28 cellular contexts compared by ENCODE assay signal in genomic region chr20:11278461-11278860, GRCh38.
"Had no signal": no experiment of that assay in that cellular context is flagged by ENCODE, and none has a peak within 500 bp of the region (broad histone marks: within the 10 kb centered on the region; RNA-seq: fewer than 3 reads in every experiment).

No MANE protein-coding gene starts in this region.

- H3K4me3 Mint-ChIP-seq: stimulated activated effector memory CD8-positive, alpha-beta T cell treated with anti-CD3 and anti-CD28 coated beads, Interleukin-12 subunit alpha, Interleukin-12 subunit beta, amount 100 ng/mL, for 72 hours; stimulated activated memory B cell treated with anti-CD40 and anti-IgM and Interleukin-4, amounts not matched to agents 10 μg/mL and 1 μg/mL and 100 μg/mL, for 72 hours; stimulated activated naive B cell treated with anti-CD40 and anti-IgM and Interleukin-4, amounts not matched to agents 10 μg/mL and 1 μg/mL and 100 μg/mL, for 72 hours; stimulated activated naive CD8-positive, alpha-beta T cell treated with anti-CD3 and anti-CD28 coated beads, Interleukin-15, amount 100 ng/mL, for 72 hours; stimulated activated naive CD8-positive, alpha-beta T cell treated with anti-CD3 and anti-CD28 coated beads, Interleukin-15, Interleukin-2, amounts not matched to agents 100 ng/mL and 50 ng/mL, for 24 hours; type B pancreatic cell had no signal

- H3K4me1 Mint-ChIP-seq: stimulated activated effector memory CD8-positive, alpha-beta T cell treated with anti-CD3 and anti-CD28 coated beads, Interleukin-12 subunit alpha, Interleukin-12 subunit beta, amount 100 ng/mL, for 72 hours; stimulated activated memory B cell treated with anti-CD40 and anti-IgM and Interleukin-4, amounts not matched to agents 10 μg/mL and 1 μg/mL and 100 μg/mL, for 72 hours; stimulated activated naive B cell treated with anti-CD40 and anti-IgM and Interleukin-4, amounts not matched to agents 10 μg/mL and 1 μg/mL and 100 μg/mL, for 72 hours; stimulated activated naive CD8-positive, alpha-beta T cell treated with anti-CD3 and anti-CD28 coated beads, Interleukin-15, amount 100 ng/mL, for 72 hours had no signal

- H3K4me1 ChIP-seq: testis, thyroid gland, upper lobe of right lung, uterus had no signal

- H3K36me3 ChIP-seq: stomach, suprapubic skin, thoracic aorta, thyroid gland, tibial artery, tibial nerve, transverse colon, upper lobe of left lung, upper lobe of right lung, uterus, vagina had no signal

- ATAC-seq: stimulated activated effector memory CD8-positive, alpha-beta T cell treated with anti-CD3 and anti-CD28 coated beads, Interleukin-12 subunit alpha, Interleukin-12 subunit beta, amount 100 ng/mL, for 72 hours; stimulated activated memory B cell treated with anti-CD40 and anti-IgM and Interleukin-4, amounts not matched to agents 10 μg/mL and 1 μg/mL and 100 μg/mL, for 72 hours; stimulated activated naive B cell treated with anti-CD40 and anti-IgM and Interleukin-4, amounts not matched to agents 10 μg/mL and 1 μg/mL and 100 μg/mL, for 72 hours; stimulated activated naive CD8-positive, alpha-beta T cell treated with anti-CD3 and anti-CD28 coated beads, Interleukin-15, amount 100 ng/mL, for 72 hours; stimulated activated naive CD8-positive, alpha-beta T cell treated with anti-CD3 and anti-CD28 coated beads, Interleukin-15, Interleukin-2, amounts not matched to agents 100 U/mL and 50 U/mL, for 24 hours; upper lobe of right lung had no signal

- H3K27me3 Mint-ChIP-seq: stimulated activated memory B cell treated with anti-CD40 and anti-IgM and Interleukin-4, amounts not matched to agents 10 μg/mL and 1 μg/mL and 100 μg/mL, for 72 hours; stimulated activated naive CD8-positive, alpha-beta T cell treated with anti-CD3 and anti-CD28 coated beads, Interleukin-15, Interleukin-2, amounts not matched to agents 100 ng/mL and 50 ng/mL, for 24 hours had no signal

- FAIRE-seq: urothelium cell line had no signal

- H3K9me3 ChIP-seq: stomach, suprapubic skin, testis, thoracic aorta, thyroid gland, tibial artery, tibial nerve, transverse colon, upper lobe of left lung, upper lobe of right lung, uterus, vagina had no signal

- H3K4me3 ChIP-seq: stomach, suprapubic skin, testis, thoracic aorta, thyroid gland, tibial artery, tibial nerve, transverse colon, upper lobe of left lung, upper lobe of right lung, uterus, vagina had no signal

- DNase-seq: stimulated activated CD4-positive, alpha-beta T cell treated with anti-CD3 and anti-CD28 coated beads, Interleukin-2, amount 100 ng/mL, for 48 hours; stimulated activated CD4-positive, alpha-beta T cell treated with anti-CD3 and anti-CD28 coated beads, Interleukin-4, amount 100 ng/mL, for 1 hour; stimulated activated CD4-positive, alpha-beta T cell treated with anti-CD3 and anti-CD28 coated beads, Interleukin-4, amount 100 ng/mL, for 24 hours; stimulated activated CD4-positive, alpha-beta T cell treated with anti-CD3 and anti-CD28 coated beads, Interleukin-4, amount 100 ng/mL, for 4 hours; stimulated activated CD8-positive, alpha-beta memory T cell treated with anti-CD3 and anti-CD28 coated beads, Interleukin-4, amount 100 ng/mL, for 48 hours; stimulated activated naive B cell treated with anti-CD40 and anti-IgM and Interleukin-4, amounts not matched to agents 10 μg/mL and 1 μg/mL and 100 μg/mL, for 72 hours; stimulated activated naive CD4-positive, alpha-beta T cell; stimulated activated naive CD4-positive, alpha-beta T cell treated with Interleukin-2 at 50 U/mL for 16 hours; stimulated activated naive CD8-positive, alpha-beta T cell treated with anti-CD3 and anti-CD28 coated beads, Interleukin-15, amount 100 ng/mL, for 72 hours; stimulated activated naive CD8-positive, alpha-beta T cell treated with anti-CD3 and anti-CD28 coated beads, Interleukin-15, Interleukin-2, amounts not matched to agents 100 U/mL and 50 U/mL, for 24 hours; stomach; substantia nigra; testis; thyroid gland; tibial artery; transverse colon; upper lobe of left lung; upper lobe of right lung; uterus had no signal

- H3K27ac ChIP-seq: stomach, suprapubic skin, testis, thoracic aorta, thyroid gland, tibial artery, tibial nerve, transverse colon, upper lobe of left lung, upper lobe of right lung, uterus, vagina had no signal

- H3K36me3 Mint-ChIP-seq: stimulated activated effector memory CD8-positive, alpha-beta T cell treated with anti-CD3 and anti-CD28 coated beads, Interleukin-12 subunit alpha, Interleukin-12 subunit beta, amount 100 ng/mL, for 72 hours; stimulated activated memory B cell treated with anti-CD40 and anti-IgM and Interleukin-4, amounts not matched to agents 10 μg/mL and 1 μg/mL and 100 μg/mL, for 72 hours; stimulated activated naive B cell treated with anti-CD40 and anti-IgM and Interleukin-4, amounts not matched to agents 10 μg/mL and 1 μg/mL and 100 μg/mL, for 72 hours; type B pancreatic cell had no signal

- H3K27ac Mint-ChIP-seq: stimulated activated effector memory CD8-positive, alpha-beta T cell treated with anti-CD3 and anti-CD28 coated beads, Interleukin-12 subunit alpha, Interleukin-12 subunit beta, amount 100 ng/mL, for 72 hours; stimulated activated memory B cell treated with anti-CD40 and anti-IgM and Interleukin-4, amounts not matched to agents 10 μg/mL and 1 μg/mL and 100 μg/mL, for 72 hours; stimulated activated naive B cell treated with anti-CD40 and anti-IgM and Interleukin-4, amounts not matched to agents 10 μg/mL and 1 μg/mL and 100 μg/mL, for 72 hours; stimulated activated naive CD8-positive, alpha-beta T cell treated with anti-CD3 and anti-CD28 coated beads, Interleukin-15, amount 100 ng/mL, for 72 hours; stimulated activated naive CD8-positive, alpha-beta T cell treated with anti-CD3 and anti-CD28 coated beads, Interleukin-15, Interleukin-2, amounts not matched to agents 100 ng/mL and 50 ng/mL, for 24 hours; type B pancreatic cell had no signal

- H3K27me3 ChIP-seq: stomach, suprapubic skin, testis, thyroid gland, tibial nerve, transverse colon, upper lobe of left lung, upper lobe of right lung, uterus, vagina had no signal

- H3K9me3 Mint-ChIP-seq: stimulated activated naive CD8-positive, alpha-beta T cell treated with anti-CD3 and anti-CD28 coated beads, Interleukin-15, Interleukin-2, amounts not matched to agents 100 ng/mL and 50 ng/mL, for 24 hours; type B pancreatic cell had no signal
